In genomic region chr13:101144808-101145419, GRCh38 we compare ENCODE assay signal across 8 cellular contexts.
DNase-seq lines count a peak whose midpoint lies in the region; ATAC-seq and TF ChIP-seq lines count a peak whose summit lies in the region.

No MANE protein-coding gene starts in this region.

- no peaks in the 10 kb centered on the region for H3K9me3 ChIP-seq in WERI-Rb-1 (ENCODE audit: severe bottlenecking)
- no peaks in the 10 kb centered on the region for H3K9me3 ChIP-seq in right atrium auricular region
- no peaks in the 10 kb centered on the region for H3K9me3 ChIP-seq in stomach

- TF ChIP-seq POLR2A in stomach (IDR thresholded peaks at IDR 0.05) = no peak

- TF ChIP-seq EP300 in stomach (IDR thresholded peaks at IDR 0.05) = no peak

- 26 to 30% (median 29%) methylated on average over 7 of the region's 7 CpGs for WGBS in stomach, 5 donors

- TF ChIP-seq CTCF in AG09309 (IDR thresholded peaks at IDR 0.05; ENCODE audit: control insufficient read depth, insufficient read depth, low read depth, low read length, missing control alignments) (peak; percentile 55), GM06990 (IDR thresholded peaks at IDR 0.05; ENCODE audit: insufficient read depth, low read length, poor library complexity, severe bottlenecking) (peak; percentile 44), WERI-Rb-1 (IDR thresholded peaks at IDR 0.05; ENCODE audit: low read depth, low read length) (peak; percentile 31; the same call in 1 of the 2 replicates), right atrium auricular region (IDR thresholded peaks at IDR 0.05) (peak; percentile 42 to 78), stomach (IDR thresholded peaks at IDR 0.05) (peak in 5 of 7 experiments; percentile 27 to 65 (median 59))

- ATAC-seq in HG02678 (IDR thresholded peaks at IDR 0.05; ENCODE audit: unreplicated experiment) (peak; percentile 80), HG03196 (IDR thresholded peaks at IDR 0.05; ENCODE audit: unreplicated experiment) (no peak)

- H3K27ac ChIP-seq in WERI-Rb-1 (no peak overlapping the region), right atrium auricular region (no peak overlapping the region), stomach (no peak overlapping the region)

- H3K4me1 ChIP-seq in right atrium auricular region (no peaks in the 10 kb centered on the region), stomach (no peaks in the 10 kb centered on the region)

- H3K36me3 ChIP-seq in GM06990 (ENCODE audit: control insufficient read depth, insufficient read depth, low read length) (no peaks in the 10 kb centered on the region), WERI-Rb-1 (no peaks in the 10 kb centered on the region), right atrium auricular region (no peaks in the 10 kb centered on the region), stomach (no peaks in the 10 kb centered on the region)

- H3K4me3 ChIP-seq in AG09309 (ENCODE audit: control insufficient read depth, low read depth, low read length) (no peak overlapping the region), GM06990 (replicated peaks; ENCODE audit: low read depth, low read length) (no peak overlapping the region), WERI-Rb-1 (ENCODE audit: low read depth, low read length) (no peak overlapping the region), right atrium auricular region (no peak overlapping the region), stomach (no peak overlapping the region)

- no peak for DNase-seq in AG09309 (ENCODE audit: low read depth)
- no peak for DNase-seq in GM06990 (ENCODE audit: extremely low read depth, insufficient read length)
- peak; percentile 13 to 44 for DNase-seq in NCI-H187 (lab: John Stamatoyannopoulos, UW)
- no peak for DNase-seq in WERI-Rb-1
- no peak for DNase-seq in right atrium auricular region (ENCODE audit: low spot score)
- no peak for DNase-seq in stomach

- no peaks in the 10 kb centered on the region for H3K27me3 ChIP-seq in GM06990 (replicated peaks; ENCODE audit: control insufficient read depth, insufficient read depth, low read length)
- no peaks in the 10 kb centered on the region for H3K27me3 ChIP-seq in WERI-Rb-1 (ENCODE audit: insufficient read depth, low read depth, severe bottlenecking)
- no peaks in the 10 kb centered on the region for H3K27me3 ChIP-seq in right atrium auricular region
- H3K27me3 ChIP-seq in stomach = peaks cover 0 to 66% (median 14%) of the 10 kb centered on the region in 3 donors

- intact Hi-C loops in stomach (cut with DNase I; ENCODE audit: low total_unique reads) = no loop called here

Comparison
In these comparisons a context has a peak if more than half of its experiments do, and no peak if none do; other contexts are left out.
1. DNase-seq: peak in NCI-H187 (2 of 2); none in AG09309 (single experiment), GM06990 (single experiment), WERI-Rb-1 (single experiment), right atrium auricular region (single experiment) and stomach (single experiment).
2. Peak in every context shown above with its lines, with median percentiles within 50 percentile points of each other: CTCF ChIP-seq.